ENCODE assay signal across 10 cellular contexts in the genomic region with DNA sequence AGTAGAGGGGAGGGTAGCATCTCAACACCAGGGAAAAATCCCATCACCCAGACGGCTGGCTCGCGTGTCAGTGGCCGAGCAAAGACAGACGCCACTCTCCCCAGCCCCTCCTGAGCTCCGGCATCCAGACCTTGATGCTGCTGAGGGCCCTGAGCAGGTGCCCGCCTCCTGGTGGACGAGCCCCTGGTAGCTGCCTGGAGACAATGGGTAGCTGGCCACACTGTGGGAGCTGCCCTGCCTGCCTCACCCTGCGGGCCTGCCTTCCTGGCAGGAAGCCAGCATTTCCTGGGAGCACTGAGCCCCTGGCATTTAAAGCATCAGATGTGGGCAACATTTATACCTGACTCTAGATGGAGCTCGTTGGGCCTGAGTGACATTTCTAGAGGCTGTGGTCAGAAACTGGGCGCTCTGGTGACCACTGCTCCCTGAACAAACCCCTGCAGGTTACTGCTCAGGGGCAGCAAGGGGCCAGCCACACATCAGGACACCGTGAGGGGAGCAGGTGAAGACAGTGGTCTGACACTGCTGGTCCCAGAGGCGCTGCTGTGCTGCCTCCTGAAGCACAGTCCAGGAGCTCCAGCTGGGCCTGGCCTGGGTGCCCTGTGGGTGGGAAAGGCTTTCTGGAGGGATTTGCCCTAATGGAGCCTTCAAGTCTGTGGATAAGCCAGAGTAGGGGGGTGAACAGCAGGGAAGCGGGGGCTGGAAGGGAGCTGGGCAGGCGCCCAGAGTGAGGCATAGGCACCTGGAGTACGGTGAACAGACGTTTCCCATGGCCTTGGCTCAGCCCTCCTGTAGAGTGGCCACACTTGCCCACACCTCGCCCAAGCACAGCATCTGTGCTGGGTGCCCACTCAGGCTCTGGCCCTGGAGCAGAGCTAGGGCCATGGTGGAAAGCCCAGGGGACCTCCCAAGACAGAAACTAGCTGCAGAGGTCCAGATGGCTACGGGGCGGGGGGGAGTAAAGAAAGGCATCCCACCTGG.
DNase-seq lines count a peak whose midpoint lies in the region; ATAC-seq and TF ChIP-seq lines count a peak whose summit lies in the region.
"Had no signal": no experiment of that assay in that cellular context is flagged by ENCODE, and none has a peak within 500 bp of the region (broad histone marks: within the 10 kb centered on the region; RNA-seq: fewer than 3 reads in every experiment).

No MANE protein-coding gene starts in this region.

- peak; percentile 55 for DNase-seq in activated effector memory CD4-positive, alpha-beta T cell treated with anti-CD3 and anti-CD28 coated beads, Interleukin-2, amount 50 U/mL, for 16 hours
- DNase-seq in activated effector memory CD4-positive, alpha-beta T cell treated with Interleukin-2 at 50 U/mL for 16 hours: no peak
- DNase-seq in NCI-H510A (lab: John Stamatoyannopoulos, UW) (peak; percentile 35), fibroblast of pulmonary artery (ENCODE audit: low read depth) (peak; percentile 10), ureter (ENCODE audit: low spot score) (peak; percentile 38), KG1 (lab: John Stamatoyannopoulos, UW) (no peak)
- DNase-seq in activated naive CD4-positive, alpha-beta T cell (lab: John Stamatoyannopoulos, UW): no peak
- DNase-seq: activated gamma-delta T cell treated with Interleukin-2 at 50 U/mL for 16 hours had no signal

- H3K4me3 ChIP-seq in fibroblast of pulmonary artery (replicated peaks; ENCODE audit: low read depth, low read length): no peak overlapping the region
- H3K4me3 ChIP-seq: mucosa of descending colon had no signal

- no peak for ATAC-seq in HG03175 (IDR thresholded peaks at IDR 0.05; ENCODE audit: unreplicated experiment)
- ATAC-seq: mucosa of descending colon had no signal

- no peak for TF ChIP-seq CTCF in fibroblast of pulmonary artery (IDR thresholded peaks at IDR 0.05; ENCODE audit: low read length, missing control alignments)

Comparison
In these comparisons a context has a peak if more than half of its experiments do, and no peak if none do; other contexts are left out.
1. DNase-seq: peak in activated effector memory CD4-positive, alpha-beta T cell treated with anti-CD3 and anti-CD28 coated beads, Interleukin-2, amount 50 U/mL, for 16 hours (single experiment), NCI-H510A (single experiment), fibroblast of pulmonary artery (single experiment) and ureter (single experiment); none in activated effector memory CD4-positive, alpha-beta T cell treated with Interleukin-2 at 50 U/mL for 16 hours (single experiment), KG1 (single experiment) and activated naive CD4-positive, alpha-beta T cell (0 of 4).